ENCODE assay signal across 15 cellular contexts in genomic region chr1:173871091-173871490, GRCh38. TPM values are rescaled to one million over a fixed set of nuclear protein-coding genes. Genes with fewer than 3 reads are reported as not detected.
DNase-seq lines count a peak whose midpoint lies in the region; ATAC-seq and TF ChIP-seq lines count a peak whose summit lies in the region.
"Had no signal": no experiment of that assay in that cellular context is flagged by ENCODE, and none has a peak within 500 bp of the region (broad histone marks: within the 10 kb centered on the region; RNA-seq: fewer than 3 reads in every experiment).

No MANE protein-coding gene starts in this region.

- no peaks in the 10 kb centered on the region for H3K27me3 Mint-ChIP-seq in activated CD8-positive, alpha-beta memory T cell treated with anti-CD3 and anti-CD28 coated beads, Interleukin-2, amount 10 ng/mL, durations not matched to agents 7 days and 5 days
- no peaks in the 10 kb centered on the region for H3K27me3 Mint-ChIP-seq in activated CD8-positive, alpha-beta T cell treated with anti-CD3 and anti-CD28 coated beads, Interleukin-2, amount 10 ng/mL, durations not matched to agents 7 days and 5 days (ENCODE audit: low read depth)

- peak overlapping the region; percentile 95 for H3K27ac Mint-ChIP-seq in activated CD8-positive, alpha-beta memory T cell treated with anti-CD3 and anti-CD28 coated beads, Interleukin-2, amount 10 ng/mL, durations not matched to agents 7 days and 5 days
- H3K27ac Mint-ChIP-seq in activated CD8-positive, alpha-beta T cell treated with anti-CD3 and anti-CD28 coated beads, Interleukin-2, amount 10 ng/mL, durations not matched to agents 7 days and 5 days, result peak overlapping the region; percentile 80
- H3K27ac Mint-ChIP-seq: WTC11 had no signal

- TF ChIP-seq POLR2A in spleen (IDR thresholded peaks at IDR 0.05), result no peak

- intact Hi-C loops in spleen (cut with DNase I; ENCODE audit: low total_unique reads), result no loop called here

- no peak for ATAC-seq in activated CD8-positive, alpha-beta memory T cell treated with anti-CD3 and anti-CD28 coated beads, Interleukin-2, amount 10 ng/mL, durations not matched to agents 7 days and 5 days
- ATAC-seq in activated CD8-positive, alpha-beta T cell treated with anti-CD3 and anti-CD28 coated beads, Interleukin-2, amount 10 ng/mL, durations not matched to agents 7 days and 5 days, result no peak
- ATAC-seq: sciatic nerve, WTC11 had no signal

- peaks cover 43% of the 10 kb centered on the region for H3K36me3 Mint-ChIP-seq in activated CD8-positive, alpha-beta memory T cell treated with anti-CD3 and anti-CD28 coated beads, Interleukin-2, amount 10 ng/mL, durations not matched to agents 7 days and 5 days
- H3K36me3 Mint-ChIP-seq in activated CD8-positive, alpha-beta T cell treated with anti-CD3 and anti-CD28 coated beads, Interleukin-2, amount 10 ng/mL, durations not matched to agents 7 days and 5 days (ENCODE audit: low read depth), result peaks cover 47% of the 10 kb centered on the region

- POLR2A ChIA-PET in activated CD8-positive, alpha-beta T cell treated with anti-CD3 and anti-CD28 coated beads, Interleukin-2, amount 10 ng/mL, durations not matched to agents 7 days and 5 days (lab: Charles Lee), result interaction anchor here (1.0 kb wide), 1 partner anchor 47 kb away, joined by 3 read pairs; no protein-coding TSS in a partner anchor

- no peaks in the 10 kb centered on the region for H3K9me3 Mint-ChIP-seq in activated CD8-positive, alpha-beta memory T cell treated with anti-CD3 and anti-CD28 coated beads, Interleukin-2, amount 10 ng/mL, durations not matched to agents 7 days and 5 days (ENCODE audit: low read depth)
- H3K9me3 Mint-ChIP-seq in activated CD8-positive, alpha-beta T cell treated with anti-CD3 and anti-CD28 coated beads, Interleukin-2, amount 10 ng/mL, durations not matched to agents 7 days and 5 days (ENCODE audit: insufficient read depth), result no peaks in the 10 kb centered on the region
- H3K9me3 Mint-ChIP-seq: WTC11 had no signal

- peaks cover 30 to 70% (median 50%) of the 10 kb centered on the region in 6 donors for H3K4me1 ChIP-seq in spleen

- H3K9me3 ChIP-seq in spleen, result no peaks in the 10 kb centered on the region
- H3K9me3 ChIP-seq: adrenal gland, tibial artery had no signal

- peaks cover 43% of the 10 kb centered on the region for H3K4me1 Mint-ChIP-seq in activated CD8-positive, alpha-beta memory T cell treated with anti-CD3 and anti-CD28 coated beads, Interleukin-2, amount 10 ng/mL, durations not matched to agents 7 days and 5 days
- peaks cover 38% of the 10 kb centered on the region for H3K4me1 Mint-ChIP-seq in activated CD8-positive, alpha-beta T cell treated with anti-CD3 and anti-CD28 coated beads, Interleukin-2, amount 10 ng/mL, durations not matched to agents 7 days and 5 days (ENCODE audit: low read depth)

- WGBS in spleen, 5 donors, result 67 to 73% (median 69%) methylated on average over 5 of the region's 5 CpGs

- no peak for TF ChIP-seq CTCF in spleen (IDR thresholded peaks at IDR 0.05 in 8 of 11, conservative IDR thresholded peaks at IDR 0.05 in 3 of 11)

- no peaks in the 10 kb centered on the region for H3K27me3 ChIP-seq in spleen (replicated peaks in 1 of 7)
- H3K27me3 ChIP-seq: adrenal gland, tibial artery had no signal

- peak overlapping the region; percentile 72 to 99 (median 98) for H3K27ac ChIP-seq in spleen
- H3K27ac ChIP-seq: tibial artery had no signal

- H3K4me3 Mint-ChIP-seq in activated CD8-positive, alpha-beta memory T cell treated with anti-CD3 and anti-CD28 coated beads, Interleukin-2, amount 10 ng/mL, durations not matched to agents 7 days and 5 days, result peak overlapping the region; percentile 89
- peak overlapping the region; percentile 39 for H3K4me3 Mint-ChIP-seq in activated CD8-positive, alpha-beta T cell treated with anti-CD3 and anti-CD28 coated beads, Interleukin-2, amount 10 ng/mL, durations not matched to agents 7 days and 5 days
- H3K4me3 Mint-ChIP-seq: WTC11 had no signal

- CTCF ChIA-PET in activated CD8-positive, alpha-beta memory T cell treated with anti-CD3 and anti-CD28 coated beads, Interleukin-2, amount 10 ng/mL, durations not matched to agents 7 days and 5 days (lab: Charles Lee), result interaction anchor here (1.6 kb wide), 1 partner anchor 11 kb away, joined by 3 read pairs; no protein-coding TSS in a partner anchor
- CTCF ChIA-PET in activated CD8-positive, alpha-beta T cell treated with anti-CD3 and anti-CD28 coated beads, Interleukin-2, amount 10 ng/mL, durations not matched to agents 7 days and 5 days (lab: Charles Lee), result interaction anchor here (1.5 kb wide), 1 partner anchor 441 kb away, joined by 7 read pairs; no protein-coding TSS in a partner anchor

- H3K4me3 ChIP-seq in spleen, result peak overlapping the region in 3 of 8 donors; percentile 12 to 91 (median 16)
- H3K4me3 ChIP-seq: adrenal gland, tibial artery had no signal

- no peak for DNase-seq in activated CD8-positive, alpha-beta memory T cell treated with anti-CD3 and anti-CD28 coated beads, Interleukin-2, amount 10 ng/mL, durations not matched to agents 7 days and 5 days
- no peak for DNase-seq in activated CD8-positive, alpha-beta memory T cell treated with anti-CD3 and anti-CD28 coated beads, Interleukin-2, amount 50 U/mL, for 4 hours
- DNase-seq in activated CD8-positive, alpha-beta T cell treated with anti-CD3 and anti-CD28 coated beads, Interleukin-2, amount 10 ng/mL, durations not matched to agents 7 days and 5 days, result no peak
- DNase-seq in spleen, result no peak
- no peak for DNase-seq in T1000 (lab: John Stamatoyannopoulos, UW)
- no peak for DNase-seq in SW 1271 (lab: John Stamatoyannopoulos, UW)
- DNase-seq: ACHN, adrenal gland, NCI-H1417, NCI-H526, SHP77, tibial artery had no signal

- H3K36me3 ChIP-seq in spleen, result peaks cover 0 to 50% (median 18%) of the 10 kb centered on the region in 6 donors

RNA-seq across cellular contexts. Expression of gene ZBTB37, which starts 2.9 kb away (rescaled TPM):
- total RNA-seq in activated CD8-positive, alpha-beta memory T cell treated with anti-CD3 and anti-CD28 coated beads, Interleukin-2, amount 10 ng/mL, durations not matched to agents 7 days and 5 days, result 10 to 100 TPM in 1 of 2 experiments, 1 to 10 TPM in 1; 9.5 to 13.3 TPM
- 10 to 100 TPM in 1 of 2 experiments, 1 to 10 TPM in 1; 9.2 to 11.2 TPM for total RNA-seq in activated CD8-positive, alpha-beta T cell treated with anti-CD3 and anti-CD28 coated beads, Interleukin-2, amount 10 ng/mL, durations not matched to agents 7 days and 5 days
- total RNA-seq in spleen, result 10 to 100 TPM; 16.4 to 29.8 (median 23.4) TPM
- 1 to 10 TPM; 1.1 to 2.0 (median 1.3) TPM for polyA plus RNA-seq in spleen

RNA-seq across cellular contexts. Expression of gene GAS5, which starts 3.3 kb away (rescaled TPM):
- 100 to 1,000 TPM; 418 to 494 TPM for total RNA-seq in activated CD8-positive, alpha-beta memory T cell treated with anti-CD3 and anti-CD28 coated beads, Interleukin-2, amount 10 ng/mL, durations not matched to agents 7 days and 5 days
- total RNA-seq in activated CD8-positive, alpha-beta T cell treated with anti-CD3 and anti-CD28 coated beads, Interleukin-2, amount 10 ng/mL, durations not matched to agents 7 days and 5 days, result 100 to 1,000 TPM; 356 to 367 TPM
- total RNA-seq in spleen, result 100 to 1,000 TPM; 287 to 382 (median 327) TPM
- polyA plus RNA-seq in spleen, result 1,000 to 10,000 TPM in 2 of 3 donors, 100 to 1,000 TPM in 1; 665 to 1,371 (median 1,326) TPM

RNA-seq across cellular contexts. Expression of gene SERPINC1, which starts 46.0 kb away (rescaled TPM):
- total RNA-seq in activated CD8-positive, alpha-beta memory T cell treated with anti-CD3 and anti-CD28 coated beads, Interleukin-2, amount 10 ng/mL, durations not matched to agents 7 days and 5 days, result not detected
- total RNA-seq in activated CD8-positive, alpha-beta T cell treated with anti-CD3 and anti-CD28 coated beads, Interleukin-2, amount 10 ng/mL, durations not matched to agents 7 days and 5 days, result not detected
- under 1 TPM in 2 of 7 donors, not detected in 5; 0.22 to 0.49 TPM for total RNA-seq in spleen
- polyA plus RNA-seq in spleen, result under 1 TPM in 2 of 3 donors, not detected in 1; 0.10 to 0.12 TPM
- total RNA-seq: myocyte, sciatic nerve had no signal

RNA-seq across cellular contexts. Expression of gene CENPL, which starts 46.4 kb away (rescaled TPM):
- total RNA-seq in activated CD8-positive, alpha-beta memory T cell treated with anti-CD3 and anti-CD28 coated beads, Interleukin-2, amount 10 ng/mL, durations not matched to agents 7 days and 5 days, result 10 to 100 TPM; 35.4 to 42.0 TPM
- total RNA-seq in activated CD8-positive, alpha-beta T cell treated with anti-CD3 and anti-CD28 coated beads, Interleukin-2, amount 10 ng/mL, durations not matched to agents 7 days and 5 days, result 10 to 100 TPM; 35.5 to 39.2 TPM
- 10 to 100 TPM in 2 of 7 donors, 1 to 10 TPM in 5; 4.7 to 22.2 (median 7.9) TPM for total RNA-seq in spleen
- polyA plus RNA-seq in spleen, result 1 to 10 TPM; 2.4 to 5.7 (median 3.8) TPM

RNA-seq across cellular contexts. Expression of gene DARS2, which starts 46.6 kb away (rescaled TPM):
- 10 to 100 TPM; 28.7 to 32.3 TPM for total RNA-seq in activated CD8-positive, alpha-beta memory T cell treated with anti-CD3 and anti-CD28 coated beads, Interleukin-2, amount 10 ng/mL, durations not matched to agents 7 days and 5 days
- 10 to 100 TPM; 32.7 to 35.7 TPM for total RNA-seq in activated CD8-positive, alpha-beta T cell treated with anti-CD3 and anti-CD28 coated beads, Interleukin-2, amount 10 ng/mL, durations not matched to agents 7 days and 5 days
- total RNA-seq in spleen, result 10 to 100 TPM; 12.6 to 23.3 (median 18.2) TPM
- polyA plus RNA-seq in spleen, result 1 to 10 TPM; 4.7 to 7.3 (median 6.8) TPM
